1 cellular context compared by ENCODE assay signal in genomic region chr2:47070920-47071824, GRCh38.
TF ChIP-seq lines count a peak whose summit lies in the region.

No MANE protein-coding gene starts in this region.

TF ChIP-seq in HepG2, 621 proteins besides CTCF, POLR2A, EP300 and RAD21 (continued from another document and continues in another):
- TF ChIP-seq E2F1 (CRISPR knock-in tag; IDR thresholded peaks at IDR 0.05) (no peak), GMEB2 (CRISPR knock-in tag; IDR thresholded peaks at IDR 0.05; ENCODE audit: low read depth) (no peak), ZNF430 (CRISPR knock-in tag; IDR thresholded peaks at IDR 0.05) (peak; percentile 71), ELF1 (CRISPR knock-in tag; IDR thresholded peaks at IDR 0.05) (peak; percentile 62), ZNF460 (CRISPR knock-in tag; IDR thresholded peaks at IDR 0.05; ENCODE audit: borderline replicate concordance) (no peak; the same call in 1 of the 2 replicates), ZNF160 (CRISPR knock-in tag; IDR thresholded peaks at IDR 0.05) (no peak; the same call in 1 of the 2 replicates), ZC3H4 (CRISPR knock-in tag; IDR thresholded peaks at IDR 0.05; ENCODE audit: borderline replicate concordance) (no peak; the same call in 1 of the 2 replicates), ZNF746 (CRISPR knock-in tag; IDR thresholded peaks at IDR 0.05) (peak; percentile 69; the same call in 1 of the 2 replicates), HMGXB4 (CRISPR knock-in tag; IDR thresholded peaks at IDR 0.05; ENCODE audit: borderline replicate concordance in 1 of 2, low read depth in 1 of 2) (peak in 1 of 2 experiments; percentile 40; a peak in 1 of 4 replicates), ZNF747 (CRISPR knock-in tag; IDR thresholded peaks at IDR 0.05; ENCODE audit: borderline replicate concordance) (no peak), ARNT2 (CRISPR knock-in tag; IDR thresholded peaks at IDR 0.05; ENCODE audit: low read depth) (no peak), IKZF4 (CRISPR knock-in tag; IDR thresholded peaks at IDR 0.05; ENCODE audit: borderline replicate concordance, low read depth, not compliant biosample characterization) (no peak), ZFP62 (CRISPR knock-in tag; IDR thresholded peaks at IDR 0.05) (no peak), ZNF552 (CRISPR knock-in tag; IDR thresholded peaks at IDR 0.05; ENCODE audit: borderline replicate concordance) (no peak), ZNF780A (CRISPR knock-in tag; IDR thresholded peaks at IDR 0.05) (no peak; the same call in 1 of the 2 replicates), ZNF546 (CRISPR knock-in tag; conservative IDR thresholded peaks at IDR 0.05) (no peak; the same call in 1 of the 2 replicates), ZNF574 (CRISPR knock-in tag; IDR thresholded peaks at IDR 0.05) (peak; percentile 83), SP4 (CRISPR knock-in tag; IDR thresholded peaks at IDR 0.05) (peak; percentile 50; the same call in 1 of the 2 replicates), SRSF1 (optimal IDR thresholded peaks at IDR 0.05; ENCODE audit: low read depth, low read length) (no peak), PPARG (CRISPR knock-in tag; conservative IDR thresholded peaks at IDR 0.05) (0 out of 2 replicates have a peak, but pooled peaks have one; percentile 36), HNF4G (IDR thresholded peaks at IDR 0.05; ENCODE audit: borderline replicate concordance, low read depth, low read length) (peak; percentile 92), HNF4G (CRISPR knock-in tag; IDR thresholded peaks at IDR 0.05; ENCODE audit: borderline replicate concordance, low read depth) (peak; percentile 86), SOX5 (CRISPR knock-in tag; IDR thresholded peaks at IDR 0.05; ENCODE audit: borderline replicate concordance) (peak; percentile 33; the same call in 1 of the 2 replicates), KAT2B (IDR thresholded peaks at IDR 0.05; ENCODE audit: borderline replicate concordance, low read depth, low read length) (no peak), NFIB (CRISPR knock-in tag; IDR thresholded peaks at IDR 0.05; ENCODE audit: borderline replicate concordance) (no peak), POLR2AphosphoS2 (IDR thresholded peaks at IDR 0.05; ENCODE audit: low read depth, low read length) (no peak), ZNF414 (CRISPR knock-in tag; IDR thresholded peaks at IDR 0.05) (peak; percentile 93), AGO2 (optimal IDR thresholded peaks at IDR 0.05; ENCODE audit: low read depth, low read length) (no peak), FOSL1 (CRISPR knock-in tag; IDR thresholded peaks at IDR 0.05; ENCODE audit: borderline replicate concordance) (no peak), KDM3A (CRISPR knock-in tag; IDR thresholded peaks at IDR 0.05; ENCODE audit: low read depth) (0 out of 2 replicates have a peak, but pooled peaks have one; percentile 53), IKZF5 (CRISPR knock-in tag; IDR thresholded peaks at IDR 0.05) (peak; percentile 82), KDM5B (CRISPR knock-in tag; IDR thresholded peaks at IDR 0.05; ENCODE audit: borderline replicate concordance) (no peak), IRX3 (CRISPR knock-in tag; IDR thresholded peaks at IDR 0.05; ENCODE audit: borderline replicate concordance, low read depth) (0 out of 2 replicates have a peak, but pooled peaks have one; percentile 85), HOXA5 (CRISPR knock-in tag; IDR thresholded peaks at IDR 0.05) (peak; percentile 53), RFX3 (CRISPR knock-in tag; IDR thresholded peaks at IDR 0.05) (0 out of 2 replicates have a peak, but pooled peaks have one; percentile 7), ZNF333 (CRISPR knock-in tag; IDR thresholded peaks at IDR 0.05; ENCODE audit: borderline replicate concordance) (no peak; the same call in 1 of the 2 replicates), ELF4 (CRISPR knock-in tag; IDR thresholded peaks at IDR 0.05; ENCODE audit: borderline replicate concordance) (0 out of 2 replicates have a peak, but pooled peaks have one; percentile 78), MLXIP (CRISPR knock-in tag; IDR thresholded peaks at IDR 0.05; ENCODE audit: borderline replicate concordance) (no peak), EZH2 (conservative IDR thresholded peaks at IDR 0.05; ENCODE audit: low read depth, low read length) (no peak), CREB3 (CRISPR knock-in tag; IDR thresholded peaks at IDR 0.05) (no peak), TBX2 (CRISPR knock-in tag; IDR thresholded peaks at IDR 0.05; ENCODE audit: borderline replicate concordance) (peak; percentile 95), NKX3-1 (CRISPR knock-in tag; IDR thresholded peaks at IDR 0.05) (peak; percentile 40; the same call in 1 of the 2 replicates), ZNF550 (CRISPR knock-in tag; IDR thresholded peaks at IDR 0.05; ENCODE audit: borderline replicate concordance) (no peak), NR2F1 (CRISPR knock-in tag; IDR thresholded peaks at IDR 0.05) (peak; percentile 88 to 89), HNRNPUL1 (IDR thresholded peaks at IDR 0.05; ENCODE audit: low read depth, low read length) (no peak), ZFP36L1 (CRISPR knock-in tag; IDR thresholded peaks at IDR 0.05) (no peak), GMEB1 (CRISPR knock-in tag; IDR thresholded peaks at IDR 0.05; ENCODE audit: borderline replicate concordance) (peak; percentile 5; the same call in 1 of the 2 replicates), GLMP (CRISPR knock-in tag; IDR thresholded peaks at IDR 0.05; ENCODE audit: borderline replicate concordance) (no peak)
